ENCODE assay signal across 8 cellular contexts in genomic region chr6:2222275-2222842, GRCh38.
DNase-seq lines count a peak whose midpoint lies in the region; ATAC-seq and TF ChIP-seq lines count a peak whose summit lies in the region.

No MANE protein-coding gene starts in this region.

- TF ChIP-seq CTCF in retinal pigment epithelial cell (conservative IDR thresholded peaks at IDR 0.05; ENCODE audit: low read depth, low read length) = no peak

- DNase-seq in NCI-H2029 (lab: John Stamatoyannopoulos, UW) = peak; percentile 30
- DNase-seq in effector memory CD8-positive, alpha-beta T cell = no peak
- DNase-seq in retinal pigment epithelial cell (ENCODE audit: low read depth) = no peak
- no peak for DNase-seq in NCI-H82 (lab: John Stamatoyannopoulos, UW)
- no peak for DNase-seq in EL
- DNase-seq in C1 segment of cervical spinal cord (lab: John Stamatoyannopoulos, UW) = no peak

- no peaks in the 10 kb centered on the region for H3K9me3 Mint-ChIP-seq in effector memory CD8-positive, alpha-beta T cell

- peak overlapping the region; percentile 74 to 86 for H3K4me3 Mint-ChIP-seq in effector memory CD8-positive, alpha-beta T cell

- H3K4me1 Mint-ChIP-seq in effector memory CD8-positive, alpha-beta T cell (ENCODE audit: low read depth in 2 of 2) = peaks cover 14 to 16% of the 10 kb centered on the region in 2 donors

- no peaks in the 10 kb centered on the region for H3K36me3 Mint-ChIP-seq in effector memory CD8-positive, alpha-beta T cell (ENCODE audit: insufficient read depth)

- no peaks in the 10 kb centered on the region for H3K27me3 Mint-ChIP-seq in effector memory CD8-positive, alpha-beta T cell

- ATAC-seq in GM18867 (IDR thresholded peaks at IDR 0.05; ENCODE audit: unreplicated experiment) = peak; percentile 15
- ATAC-seq in effector memory CD8-positive, alpha-beta T cell (replicated peaks) = peak; percentile 12
- no peak for ATAC-seq in HG03439 (IDR thresholded peaks at IDR 0.05; ENCODE audit: unreplicated experiment)

- peak overlapping the region; percentile 29 for H3K4me3 ChIP-seq in retinal pigment epithelial cell (ENCODE audit: low read length)

- peak overlapping the region; percentile 87 to 97 for H3K27ac Mint-ChIP-seq in effector memory CD8-positive, alpha-beta T cell
